ENCODE assay signal across 7 cellular contexts in genomic region chr21:45074048-45074817, GRCh38. TPM values are rescaled to one million over a fixed set of nuclear protein-coding genes. Genes with fewer than 3 reads are reported as not detected.
DNase-seq lines count a peak whose midpoint lies in the region; ATAC-seq and TF ChIP-seq lines count a peak whose summit lies in the region.

Gene ADARB1, plus strand, starts transcription at chr21:45074580. Its CDS starts 97,077 bp downstream, at chr21:45171657.

- H3K4me3 ChIP-seq in OCI-LY3 (ENCODE audit: low read length) (peak within 1 kb of the TSS; percentile 82), esophagus muscularis mucosa (peak within 1 kb of the TSS; percentile 74 to 96 (median 94)), muscle layer of duodenum (ENCODE audit: low read depth in 1 of 2, low read length in 2 of 2) (peak within 1 kb of the TSS; percentile 60 to 87), stomach (peak within 1 kb of the TSS; percentile 91 to 97 (median 92))

- no peak within 1 kb of the TSS for H3K27ac ChIP-seq in OCI-LY3 (ENCODE audit: low read length)
- H3K27ac ChIP-seq in esophagus muscularis mucosa (replicated peaks in 1 of 4), result peak within 1 kb of the TSS; percentile 92 to 99 (median 95)
- H3K27ac ChIP-seq in muscle layer of duodenum (ENCODE audit: low read length), result no peak within 1 kb of the TSS
- peak within 1 kb of the TSS; percentile 83 to 99 (median 97) for H3K27ac ChIP-seq in stomach

- no peak for TF ChIP-seq POLR2A in esophagus muscularis mucosa (IDR thresholded peaks at IDR 0.05; ENCODE audit: low read depth)
- TF ChIP-seq POLR2A in stomach (IDR thresholded peaks at IDR 0.05), result no peak

- TF ChIP-seq CTCF in OCI-LY3 (IDR thresholded peaks at IDR 0.05; ENCODE audit: low read depth, low read length) (no peak), esophagus muscularis mucosa (IDR thresholded peaks at IDR 0.05) (no peak), stomach (IDR thresholded peaks at IDR 0.05) (no peak)

- H3K4me2 ChIP-seq in OCI-LY3 (ENCODE audit: low read length), result peak within 1 kb of the TSS; percentile 80

- 0% methylated on average over 5 of the region's 132 CpGs for WGBS in esophagus muscularis mucosa
- WGBS in stomach, 5 donors, result 0 to 2% (median 1%) methylated on average over 12 to 129 of the region's 132 CpGs

- no peaks in the 10 kb centered on the region for H3K79me2 ChIP-seq in OCI-LY3 (ENCODE audit: low read length)

- H3K4me1 Mint-ChIP-seq in activated T-cell treated with anti-CD3 and anti-CD28 coated beads, Interleukin-2, amount 50 U/mL, for 72 hours (ENCODE audit: low read depth), result peaks cover 43% of the 10 kb centered on the region

- no peaks in the 10 kb centered on the region for H3K9me3 ChIP-seq in OCI-LY3 (ENCODE audit: insufficient read depth, low read length)
- no peaks in the 10 kb centered on the region for H3K9me3 ChIP-seq in esophagus muscularis mucosa
- H3K9me3 ChIP-seq in muscle layer of duodenum (ENCODE audit: control insufficient read depth in 1 of 2, low read length in 2 of 2), result no peaks in the 10 kb centered on the region
- no peaks in the 10 kb centered on the region for H3K9me3 ChIP-seq in stomach

- peak; percentile 78 for ATAC-seq in GM18498 (IDR thresholded peaks at IDR 0.05; ENCODE audit: unreplicated experiment)
- ATAC-seq in HG02973 (IDR thresholded peaks at IDR 0.05; ENCODE audit: unreplicated experiment), result peak; percentile 50
- ATAC-seq in activated T-cell treated with anti-CD3 and anti-CD28 coated beads, Interleukin-2, amount 50 U/mL, for 72 hours (replicated peaks in 1 of 2), result peak; percentile 54 to 59

- no peaks in the 10 kb centered on the region for H3K36me3 ChIP-seq in OCI-LY3 (replicated peaks; ENCODE audit: low read depth, low read length)
- no peaks in the 10 kb centered on the region for H3K36me3 ChIP-seq in esophagus muscularis mucosa
- no peaks in the 10 kb centered on the region for H3K36me3 ChIP-seq in muscle layer of duodenum (ENCODE audit: control insufficient read depth in 1 of 2, insufficient read depth in 2 of 2, low read length in 2 of 2)
- no peaks in the 10 kb centered on the region for H3K36me3 ChIP-seq in stomach

- H3K27ac Mint-ChIP-seq in activated T-cell treated with anti-CD3 and anti-CD28 coated beads, Interleukin-2, amount 50 U/mL, for 72 hours, result peak within 1 kb of the TSS; percentile 97

- no peaks in the 10 kb centered on the region for H3K27me3 Mint-ChIP-seq in activated T-cell treated with anti-CD3 and anti-CD28 coated beads, Interleukin-2, amount 50 U/mL, for 72 hours (ENCODE audit: low read depth)

- H2AFZ ChIP-seq in OCI-LY3 (ENCODE audit: low read depth, low read length), result peak within 1 kb of the TSS; percentile 63; the same call in 1 of the 2 replicates

- H3K4me1 ChIP-seq in OCI-LY3 (ENCODE audit: low read length) (peaks cover 15% of the 10 kb centered on the region), esophagus muscularis mucosa (peaks cover 18 to 50% (median 40%) of the 10 kb centered on the region in 4 donors), muscle layer of duodenum (ENCODE audit: control insufficient read depth in 1 of 2, insufficient read depth in 2 of 2, low read length in 2 of 2) (peaks cover 0 to 18% of the 10 kb centered on the region in 2 donors), stomach (peaks cover 15 to 49% (median 29%) of the 10 kb centered on the region in 4 donors)

- no peaks in the 10 kb centered on the region for H3K9me3 Mint-ChIP-seq in activated T-cell treated with anti-CD3 and anti-CD28 coated beads, Interleukin-2, amount 50 U/mL, for 72 hours

- H4K20me1 ChIP-seq in OCI-LY3 (ENCODE audit: insufficient read depth, low read length), result no peaks in the 10 kb centered on the region

- H3K27me3 ChIP-seq in OCI-LY3 (ENCODE audit: low read depth, low read length) (no peaks in the 10 kb centered on the region), esophagus muscularis mucosa (no peaks in the 10 kb centered on the region), muscle layer of duodenum (ENCODE audit: low read depth, low read length) (no peaks in the 10 kb centered on the region), stomach (peaks cover 0 to 13% (median 0%) of the 10 kb centered on the region in 3 donors)

- H3K9ac ChIP-seq in OCI-LY3 (ENCODE audit: low read length), result peak within 1 kb of the TSS; percentile 74

- DNase-seq in activated T-cell treated with anti-CD3 and anti-CD28 coated beads, Interleukin-2, amount 50 U/mL, for 72 hours, result peak; percentile 69 to 77
- DNase-seq in esophagus muscularis mucosa (ENCODE audit: extremely low spot score), result no peak
- peak; percentile 59 for DNase-seq in stomach

- intact Hi-C loops in esophagus muscularis mucosa (cut with DNase I), result no loop called here
- intact Hi-C loops in stomach (cut with DNase I; ENCODE audit: low total_unique reads), result no loop called here

- H3K4me3 Mint-ChIP-seq in activated T-cell treated with anti-CD3 and anti-CD28 coated beads, Interleukin-2, amount 50 U/mL, for 72 hours, result peak within 1 kb of the TSS; percentile 91 to 98

- peaks cover 0 to 1% of the 10 kb centered on the region in 2 donors for H3K36me3 Mint-ChIP-seq in activated T-cell treated with anti-CD3 and anti-CD28 coated beads, Interleukin-2, amount 50 U/mL, for 72 hours (ENCODE audit: insufficient read depth in 2 of 2)

- TF ChIP-seq EP300 in esophagus muscularis mucosa (IDR thresholded peaks at IDR 0.05), result no peak
- TF ChIP-seq EP300 in stomach (IDR thresholded peaks at IDR 0.05), result no peak

RNA-seq across cellular contexts. Expression of gene ADARB1, which starts in this region (rescaled TPM):
- total RNA-seq in activated T-cell treated with anti-CD3 and anti-CD28 coated beads, Interleukin-2, amount 50 U/mL, for 72 hours, result 10 to 100 TPM; 41.7 to 45.3 TPM
- total RNA-seq in esophagus muscularis mucosa, result 100 to 1,000 TPM; 107 to 231 (median 201) TPM
- total RNA-seq in stomach, result 10 to 100 TPM in 4 of 5 donors, 1 to 10 TPM in 1; 3.2 to 33.9 (median 28.8) TPM
- polyA plus RNA-seq in stomach, result 1 to 10 TPM; 5.9 to 6.7 (median 6.6) TPM

Comparison
In these comparisons a context has a peak if more than half of its experiments do, and no peak if none do; other contexts are left out.
1. H3K27ac ChIP-seq: peak in esophagus muscularis mucosa (4 of 4) and stomach (5 of 5); none in OCI-LY3 (single experiment) and muscle layer of duodenum (single experiment).
2. Peak in every context shown above with its lines, with median percentiles within 50 percentile points of each other: ATAC-seq and H3K4me3 ChIP-seq.